Comparison of ENCODE assay signal across 8 cellular contexts in genomic region chr20:49276201-49276894, GRCh38. TPM values are rescaled to one million over a fixed set of nuclear protein-coding genes. Genes with fewer than 3 reads are reported as not detected.
DNase-seq lines count a peak whose midpoint lies in the region; ATAC-seq, FAIRE-seq and TF ChIP-seq lines count a peak whose summit lies in the region.

No MANE protein-coding gene starts in this region.

- H3K27me3 Mint-ChIP-seq in CD14-positive monocyte (ENCODE audit: low read depth in 3 of 3) (peaks cover 0 to 2% (median 0%) of the 10 kb centered on the region in 3 donors), immature natural killer cell (ENCODE audit: low read depth in 3 of 3) (peaks cover 12 to 25% (median 21%) of the 10 kb centered on the region in 3 donors)
- no peaks in the 10 kb centered on the region for H3K27me3 Mint-ChIP-seq in activated naive CD8-positive, alpha-beta T cell treated with anti-CD3 and anti-CD28 coated beads, Interleukin-2, amount 10 ng/mL, durations not matched to agents 7 days and 5 days

- no peak overlapping the region for H3K27ac ChIP-seq in HUES48 (ENCODE audit: low read depth, low read length)

- intact Hi-C loops in CD14-positive monocyte (cut with micrococcal nuclease), result no loop called here

- POLR2A ChIA-PET in activated naive CD8-positive, alpha-beta T cell treated with anti-CD3 and anti-CD28 coated beads, Interleukin-2, amount 10 ng/mL, durations not matched to agents 7 days and 5 days (lab: Charles Lee), result interaction anchor here (0.9 to 2.3 kb wide), 8 partner anchors 9 to 386 kb away, joined by 3 to 12 read pairs (median 6); partner anchors contain the start of gene CSE1L

- H3K9me3 Mint-ChIP-seq in CD14-positive monocyte (peaks cover 12 to 26% (median 22%) of the 10 kb centered on the region in 7 donors), immature natural killer cell (peaks cover 0 to 13% (median 7%) of the 10 kb centered on the region in 6 donors)
- H3K9me3 Mint-ChIP-seq in activated naive CD8-positive, alpha-beta T cell treated with anti-CD3 and anti-CD28 coated beads, Interleukin-2, amount 10 ng/mL, durations not matched to agents 7 days and 5 days, result peaks cover 10% of the 10 kb centered on the region

- peak; percentile 20 for ATAC-seq in activated naive CD8-positive, alpha-beta T cell treated with anti-CD3 and anti-CD28 coated beads, Interleukin-2, amount 10 ng/mL, durations not matched to agents 7 days and 5 days (ENCODE audit: low read depth)
- no peak for ATAC-seq in HG02623 (IDR thresholded peaks at IDR 0.05; ENCODE audit: unreplicated experiment)
- no peak for ATAC-seq in HG02970 (IDR thresholded peaks at IDR 0.05; ENCODE audit: low FRiP score, unreplicated experiment)

- no peak overlapping the region for H3K9ac ChIP-seq in HUES48 (ENCODE audit: low read depth, low read length)

- TF ChIP-seq CTCF in CD14-positive monocyte (IDR thresholded peaks at IDR 0.05), result no peak

- H3K36me3 ChIP-seq in HUES48 (ENCODE audit: control insufficient read depth, insufficient read depth, low read length), result peaks cover 63% of the 10 kb centered on the region

- H3K9me3 ChIP-seq in HUES48 (ENCODE audit: control insufficient read depth, insufficient read depth, low read length), result 0 out of 2 replicates have a peak, but pooled peaks cover 7% of the 10 kb centered on the region

- peaks cover 3% of the 10 kb centered on the region; the same call in 1 of the 2 replicates for H3K4me1 ChIP-seq in HUES48 (ENCODE audit: control insufficient read depth, insufficient read depth, low read length)

- peak overlapping the region; percentile 93 for H3K4me3 ChIP-seq in HUES48 (ENCODE audit: low read depth, low read length)

- peak; percentile 77 for DNase-seq in CD14-positive monocyte (ENCODE audit: low spot score)
- DNase-seq in RCC 7860 (ENCODE audit: low spot score), result peak; percentile 84
- DNase-seq in activated naive CD8-positive, alpha-beta T cell treated with anti-CD3 and anti-CD28 coated beads, Interleukin-2, amount 10 ng/mL, durations not matched to agents 7 days and 5 days, result no peak
- peak in 2 of 3 donors; percentile 10 to 28 for DNase-seq in immature natural killer cell
- DNase-seq in stimulated activated CD4-positive, alpha-beta T cell treated with anti-CD3 and anti-CD28 coated beads, Interleukin-4, amount 100 ng/mL, for 24 hours, result peak; percentile 73

- peak; percentile 92 for FAIRE-seq in RCC 7860 (lab: Jason Lieb, UNC)

- H3K27me3 ChIP-seq in HUES48 (ENCODE audit: control insufficient read depth, insufficient read depth, low read length), result no peaks in the 10 kb centered on the region

- H3K27ac Mint-ChIP-seq in CD14-positive monocyte (peak overlapping the region; percentile 96 to 99 (median 98)), immature natural killer cell (peak overlapping the region; percentile 93 to 98 (median 95))
- H3K27ac Mint-ChIP-seq in activated naive CD8-positive, alpha-beta T cell treated with anti-CD3 and anti-CD28 coated beads, Interleukin-2, amount 10 ng/mL, durations not matched to agents 7 days and 5 days, result peak overlapping the region; percentile 99

- H3K36me3 Mint-ChIP-seq in CD14-positive monocyte (peaks cover 41 to 66% of the 10 kb centered on the region in 2 donors), immature natural killer cell (peaks cover 24 to 45% (median 28%) of the 10 kb centered on the region in 3 donors)
- peaks cover 68% of the 10 kb centered on the region for H3K36me3 Mint-ChIP-seq in activated naive CD8-positive, alpha-beta T cell treated with anti-CD3 and anti-CD28 coated beads, Interleukin-2, amount 10 ng/mL, durations not matched to agents 7 days and 5 days

- peaks cover 42% of the 10 kb centered on the region for H3K4me1 Mint-ChIP-seq in CD14-positive monocyte
- H3K4me1 Mint-ChIP-seq in activated naive CD8-positive, alpha-beta T cell treated with anti-CD3 and anti-CD28 coated beads, Interleukin-2, amount 10 ng/mL, durations not matched to agents 7 days and 5 days, result peaks cover 44% of the 10 kb centered on the region
- H3K4me1 Mint-ChIP-seq in immature natural killer cell, result peaks cover 62 to 75% of the 10 kb centered on the region in 2 donors

- H3K4me3 Mint-ChIP-seq in CD14-positive monocyte (peak overlapping the region; percentile 89 to 96), immature natural killer cell (peak overlapping the region; percentile 92 to 98 (median 94))
- H3K4me3 Mint-ChIP-seq in activated naive CD8-positive, alpha-beta T cell treated with anti-CD3 and anti-CD28 coated beads, Interleukin-2, amount 10 ng/mL, durations not matched to agents 7 days and 5 days, result peak overlapping the region; percentile 99

RNA-seq across cellular contexts. Expression of gene ZNFX1, which starts 1.5 kb away (rescaled TPM):
- polyA plus RNA-seq in CD14-positive monocyte, result 10 to 100 TPM; 11.4 to 23.2 TPM
- total RNA-seq in activated naive CD8-positive, alpha-beta T cell treated with anti-CD3 and anti-CD28 coated beads, Interleukin-2, amount 10 ng/mL, durations not matched to agents 7 days and 5 days, result 10 to 100 TPM; 64.2 to 66.6 TPM
- polyA plus RNA-seq in immature natural killer cell, result 10 to 100 TPM; 17.2 to 59.2 (median 17.9) TPM

RNA-seq across cellular contexts. Expression of gene DDX27, which starts 57.1 kb away (rescaled TPM):
- polyA plus RNA-seq in CD14-positive monocyte (10 to 100 TPM; 13.8 to 17.7 TPM), immature natural killer cell (10 to 100 TPM; 14.3 to 41.9 (median 18.7) TPM)
- 10 to 100 TPM; 46.1 to 47.6 TPM for total RNA-seq in activated naive CD8-positive, alpha-beta T cell treated with anti-CD3 and anti-CD28 coated beads, Interleukin-2, amount 10 ng/mL, durations not matched to agents 7 days and 5 days
